Comparison of ENCODE assay signal across 8 cellular contexts in the genomic region with DNA sequence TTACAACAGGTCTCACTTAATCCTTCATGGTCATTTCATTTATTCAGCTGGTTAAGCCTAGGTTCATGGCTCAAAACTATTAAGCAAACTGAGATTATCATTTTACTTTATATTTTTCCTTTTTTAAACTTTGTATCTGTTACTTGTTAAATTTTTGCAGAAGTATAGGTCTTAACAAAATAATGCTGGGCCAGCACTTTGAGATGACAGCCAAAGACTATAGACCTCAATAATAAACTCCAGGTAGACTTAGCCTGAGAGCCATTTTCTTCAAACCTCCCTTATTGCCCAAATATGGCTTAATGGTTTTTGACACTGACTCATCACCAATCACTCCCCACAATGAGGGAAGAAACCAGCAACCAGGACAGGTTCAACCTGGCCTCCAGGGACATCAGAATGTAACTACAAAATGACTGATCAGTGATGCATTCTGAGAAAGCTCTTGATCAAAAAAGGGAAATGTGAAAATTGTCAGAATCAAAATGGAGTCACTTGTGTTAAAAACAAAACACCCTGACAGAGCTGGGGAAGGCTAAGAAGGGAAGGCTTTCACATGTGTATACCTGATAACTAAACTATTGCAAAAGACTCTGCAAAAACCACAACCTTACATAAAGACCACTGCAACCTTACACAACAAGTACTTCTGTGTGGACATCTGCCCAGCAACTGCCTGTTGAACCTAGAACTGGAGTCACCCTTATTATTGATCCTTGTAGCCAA. TPM values are rescaled to one million over a fixed set of nuclear protein-coding genes. Genes with fewer than 3 reads are reported as not detected.
DNase-seq lines count a peak whose midpoint lies in the region; ATAC-seq, FAIRE-seq and TF ChIP-seq lines count a peak whose summit lies in the region.

No MANE protein-coding gene starts in this region.

- no peaks in the 10 kb centered on the region for H3K9me3 ChIP-seq in mammary epithelial cell (replicated peaks; ENCODE audit: insufficient read depth, low read length)
- no peaks in the 10 kb centered on the region for H3K9me3 ChIP-seq in stomach

- peaks cover 7% of the 10 kb centered on the region for H3K79me2 ChIP-seq in mammary epithelial cell (ENCODE audit: insufficient read depth, low read length)

- no peak overlapping the region for H3K9ac ChIP-seq in mammary epithelial cell (ENCODE audit: insufficient read depth, low read length)

- ATAC-seq in GM21515 (IDR thresholded peaks at IDR 0.05; ENCODE audit: unreplicated experiment), result peak; percentile 45

- no peaks in the 10 kb centered on the region for H4K20me1 ChIP-seq in mammary epithelial cell (ENCODE audit: insufficient read depth, low read length)

- H3K4me2 ChIP-seq in mammary epithelial cell (ENCODE audit: insufficient read depth, low read depth, low read length), result no peak overlapping the region

- TF ChIP-seq EP300 in stomach (IDR thresholded peaks at IDR 0.05), result no peak

- in situ Hi-C loops in mammary epithelial cell (cut with MboI; ENCODE audit: low sequenced_read_pairs in 2 of 2), result no loop called here

- no TSS peak for BruUV-seq in mammary epithelial cell (replicated peaks; lab: Mats Ljungman, UMichigan)

- H3K4me1 ChIP-seq in mammary epithelial cell (ENCODE audit: insufficient read depth, low read length) (peaks cover 20% of the 10 kb centered on the region), stomach (peaks cover 6 to 28% (median 22%) of the 10 kb centered on the region in 4 donors)

- no peak for TF ChIP-seq CTCF in mammary epithelial cell (conservative IDR thresholded peaks at IDR 0.05 in 1 of 2, IDR thresholded peaks at IDR 0.05 in 1 of 2; ENCODE audit: extremely low read depth in 1 of 2, insufficient read depth in 1 of 2, low read depth in 1 of 2, low read length in 2 of 2)
- TF ChIP-seq CTCF in stomach (IDR thresholded peaks at IDR 0.05), result no peak

- CTCF ChIA-PET in mammary epithelial cell (lab: Charles Lee; ENCODE audit: low non-redundant PET), result no interaction called here

- H3K4me3 ChIP-seq in mammary epithelial cell (replicated peaks in 1 of 3; ENCODE audit: insufficient read depth in 1 of 3, low read depth in 2 of 3, low read length in 3 of 3) (no peak overlapping the region), stomach (no peak overlapping the region)

- H3K27me3 ChIP-seq in mammary epithelial cell (ENCODE audit: insufficient read depth, low read length) (no peaks in the 10 kb centered on the region), stomach (no peaks in the 10 kb centered on the region)

- DNase-seq in GM12892 (ENCODE audit: insufficient read length) (peak; percentile 49), HT1080 (ENCODE audit: low read depth) (peak; percentile 46), mammary epithelial cell (peak; percentile 87), NCI-H524 (lab: John Stamatoyannopoulos, UW) (no peak), hepatic stellate cell (ENCODE audit: low spot score) (no peak), stomach (no peak), globus pallidus (ENCODE audit: low spot score) (no peak)

- H3K27ac ChIP-seq in mammary epithelial cell (ENCODE audit: insufficient read depth, low read depth, low read length), result peak overlapping the region; percentile 31
- no peak overlapping the region for H3K27ac ChIP-seq in stomach

- peak overlapping the region; percentile 5 for H2AFZ ChIP-seq in mammary epithelial cell (ENCODE audit: low read depth, low read length)

- no peaks in the 10 kb centered on the region for H3K36me3 ChIP-seq in mammary epithelial cell (ENCODE audit: insufficient read depth, low read length)
- H3K36me3 ChIP-seq in stomach, result no peaks in the 10 kb centered on the region

- intact Hi-C loops in mammary epithelial cell (cut with micrococcal nuclease) (loop anchor here (5.0 kb wide), 1 partner anchor 102 kb away; no protein-coding TSS in a partner anchor), stomach (cut with DNase I; ENCODE audit: low total_unique reads) (no loop called here)

- TF ChIP-seq POLR2A in GM12892 (IDR thresholded peaks at IDR 0.05; ENCODE audit: low read depth, low read length), result no peak
- no peak for TF ChIP-seq POLR2A in stomach (IDR thresholded peaks at IDR 0.05)

- FAIRE-seq in GM12892 (lab: Jason Lieb, UNC), result peak; percentile 95

- dilution Hi-C loops in mammary epithelial cell (cut with HindIII; ENCODE audit: low sequenced_read_pairs), result loop anchor here (5.0 kb wide), 1 partner anchor 62 kb away; no protein-coding TSS in a partner anchor

RNA-seq across cellular contexts. Expression of gene CCDC126, which starts 2.1 kb away (rescaled TPM):
- polyA plus RNA-seq in GM12892 (2012; ENCODE audit: missing spikeins), result 14.8 TPM
- total RNA-seq in HT1080 (2014; rRNA removed; shearing (Covaris generic)), result 7.8 and 9.1 TPM in 2 replicates
- polyA plus RNA-seq in HT1080 (2015; cell fraction: cytosol; rRNA removed), result 7.7 and 7.8 TPM in 2 replicates
- 7.2 and 7.6 TPM in 2 replicates for polyA plus RNA-seq in HT1080 (2015; cell fraction: nucleus; rRNA removed)
- 10 to 100 TPM in 1 of 2 donors, 1 to 10 TPM in 1; 6.8 to 21.7 TPM for total RNA-seq in mammary epithelial cell
- polyA plus RNA-seq in mammary epithelial cell, result 4.2 TPM
- 0.47 TPM for polyA minus RNA-seq in mammary epithelial cell
- total RNA-seq in stomach, result 10 to 100 TPM in 3 of 5 donors, 1 to 10 TPM in 1, not detected in 1; 7.6 to 29.7 (median 14.8) TPM
- polyA plus RNA-seq in stomach, result 1 to 10 TPM; 2.8 to 4.8 (median 3.5) TPM

Comparison
In these comparisons a context has a peak if more than half of its experiments do, and no peak if none do; other contexts are left out.
1. DNase-seq: peak in GM12892 (single experiment), HT1080 (single experiment) and mammary epithelial cell (single experiment); none in NCI-H524 (0 of 2), hepatic stellate cell (single experiment), stomach (single experiment) and globus pallidus (single experiment).